1 cellular context compared by ENCODE assay signal in the genomic region with DNA sequence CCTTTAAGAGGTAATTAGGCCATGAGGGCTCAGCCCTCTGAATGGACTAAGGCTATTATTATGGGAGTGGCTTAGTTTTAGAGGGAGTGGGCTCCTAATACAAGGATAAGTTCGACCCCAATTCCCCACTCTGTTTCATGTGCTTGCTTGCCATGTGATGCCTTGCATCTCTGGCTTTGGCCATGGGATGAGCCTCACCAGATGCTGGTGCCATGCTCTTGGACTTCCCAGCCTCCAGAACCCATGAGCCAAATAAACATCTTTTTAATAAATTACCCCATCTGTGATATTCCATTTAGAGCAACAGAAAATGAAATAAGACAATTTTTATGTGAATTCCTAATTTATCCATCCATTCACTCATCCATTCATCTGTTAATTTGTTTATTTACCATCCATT.
A peak's percentile ranks its signal among the peaks of the same experiment; 100 is the strongest.
TF ChIP-seq lines count a peak whose summit lies in the region.

No MANE protein-coding gene starts in this region.

TF ChIP-seq in HepG2, 621 proteins besides CTCF, POLR2A, EP300 and RAD21:
- TF ChIP-seq ZNF564 (CRISPR knock-in tag; IDR thresholded peaks at IDR 0.05) (peak; percentile 99), ATF7 (IDR thresholded peaks at IDR 0.05) (no peak), ATF7 (CRISPR knock-in tag; IDR thresholded peaks at IDR 0.05) (no peak)
